ENCODE assay signal across 8 cellular contexts in the genomic region with DNA sequence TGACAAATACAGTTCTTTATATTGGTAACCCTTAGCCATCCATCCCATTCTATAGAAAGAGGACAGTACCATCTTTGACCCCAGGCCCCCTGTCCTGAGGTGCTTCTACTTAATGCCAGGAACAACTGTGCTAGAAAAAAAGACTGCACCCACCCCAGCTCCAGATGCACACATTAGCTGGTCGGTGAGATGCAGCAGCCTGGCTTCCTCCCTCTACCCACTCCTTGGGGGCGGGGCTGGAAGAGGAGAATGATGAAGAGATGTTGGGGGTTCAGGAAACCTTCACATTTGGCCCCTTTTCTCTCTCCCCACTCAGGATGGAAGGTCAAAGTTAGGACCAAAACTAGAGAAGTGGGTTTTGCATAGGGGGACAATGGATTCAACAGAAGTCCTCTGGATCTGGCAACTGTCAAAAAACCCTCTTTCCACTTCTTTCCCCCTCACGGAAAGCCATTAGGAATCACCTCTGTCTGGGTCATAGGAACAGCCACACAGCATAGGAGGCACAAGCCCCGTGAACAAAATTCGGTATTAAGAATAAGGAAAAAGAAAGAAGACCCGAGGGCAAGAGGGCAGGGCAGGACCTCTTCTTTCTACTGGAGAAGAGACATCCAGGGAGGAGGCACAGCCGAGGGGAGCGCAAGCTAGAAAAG. TPM values are rescaled to one million over a fixed set of nuclear protein-coding genes. Genes with fewer than 3 reads are reported as not detected.
DNase-seq lines count a peak whose midpoint lies in the region; ATAC-seq, FAIRE-seq and TF ChIP-seq lines count a peak whose summit lies in the region.

No MANE protein-coding gene starts in this region.

- H3K4me3 Mint-ChIP-seq in GM23338, result peak overlapping the region; percentile 72
- peak overlapping the region; percentile 78 for H3K4me3 Mint-ChIP-seq in activated naive CD8-positive, alpha-beta T cell treated with anti-CD3 and anti-CD28 coated beads, Interleukin-2, amount 10 ng/mL, durations not matched to agents 7 days and 5 days

- TF ChIP-seq CTCF in A549 (IDR thresholded peaks at IDR 0.05), result no peak
- TF ChIP-seq CTCF in GM23338 (conservative IDR thresholded peaks at IDR 0.05; ENCODE audit: low read depth in 2 of 2), result no peak
- no peak for TF ChIP-seq CTCF in lower lobe of right lung (IDR thresholded peaks at IDR 0.05)
- TF ChIP-seq CTCF in upper lobe of left lung (IDR thresholded peaks at IDR 0.05), result no peak

- H3K36me3 Mint-ChIP-seq in GM23338 (ENCODE audit: low read depth), result no peaks in the 10 kb centered on the region
- H3K36me3 Mint-ChIP-seq in activated naive CD8-positive, alpha-beta T cell treated with anti-CD3 and anti-CD28 coated beads, Interleukin-2, amount 10 ng/mL, durations not matched to agents 7 days and 5 days, result no peaks in the 10 kb centered on the region

- no peaks in the 10 kb centered on the region; the same call in 1 of the 2 replicates for H3K79me2 ChIP-seq in GM23338 (replicated peaks; ENCODE audit: insufficient read depth)

- no peaks in the 10 kb centered on the region for H3K9me2 ChIP-seq in GM23338 (ENCODE audit: insufficient read depth)

- TF ChIP-seq POLR2A in A549 (IDR thresholded peaks at IDR 0.05; ENCODE audit: low read length), result no peak
- TF ChIP-seq POLR2A in upper lobe of left lung (IDR thresholded peaks at IDR 0.05), result no peak
- no peak for TF ChIP-seq POLR2A in GM12892 (IDR thresholded peaks at IDR 0.05; ENCODE audit: low read depth, low read length)

- H3K36me3 ChIP-seq in GM23338 (ENCODE audit: insufficient read depth) (no peaks in the 10 kb centered on the region), lower lobe of right lung (no peaks in the 10 kb centered on the region), upper lobe of left lung (no peaks in the 10 kb centered on the region)

- H3F3A ChIP-seq in GM23338 (replicated peaks; ENCODE audit: low read depth), result peaks cover 6% of the 10 kb centered on the region

- FAIRE-seq in A549 (lab: Jason Lieb, UNC) (no peak), GM12892 (lab: Jason Lieb, UNC) (no peak)

- no peak for ATAC-seq in A549
- peak; percentile 3; the same call in 1 of the 3 replicates for ATAC-seq in GM23338
- ATAC-seq in activated naive CD8-positive, alpha-beta T cell treated with anti-CD3 and anti-CD28 coated beads, Interleukin-2, amount 10 ng/mL, durations not matched to agents 7 days and 5 days (ENCODE audit: low read depth), result no peak
- ATAC-seq in lower lobe of right lung, result no peak
- ATAC-seq in upper lobe of left lung (ENCODE audit: low FRiP score in 2 of 2), result no peak

- H2AFZ ChIP-seq in GM23338, result peak overlapping the region; percentile 96

- H3K27me3 Mint-ChIP-seq in GM23338 (ENCODE audit: insufficient read depth, low read depth, poor library complexity), result peaks cover 34% of the 10 kb centered on the region
- peaks cover 75% of the 10 kb centered on the region for H3K27me3 Mint-ChIP-seq in activated naive CD8-positive, alpha-beta T cell treated with anti-CD3 and anti-CD28 coated beads, Interleukin-2, amount 10 ng/mL, durations not matched to agents 7 days and 5 days

- peaks cover 64% of the 10 kb centered on the region for H3K27me3 ChIP-seq in GM23338 (ENCODE audit: insufficient read depth)
- H3K27me3 ChIP-seq in lower lobe of right lung (ENCODE audit: low read depth), result peaks cover 50% of the 10 kb centered on the region
- peaks cover 0 to 13% (median 4%) of the 10 kb centered on the region in 4 donors for H3K27me3 ChIP-seq in upper lobe of left lung

- CTCF ChIA-PET in A549 (lab: Yijun Ruan, JAX), result interaction anchor here (1.0 to 1.9 kb wide), 3 partner anchors 11 to 135 kb away, joined by 3 to 4 read pairs (median 3); no protein-coding TSS in a partner anchor

- no peaks in the 10 kb centered on the region for H3K9me3 Mint-ChIP-seq in GM23338
- no peaks in the 10 kb centered on the region for H3K9me3 Mint-ChIP-seq in activated naive CD8-positive, alpha-beta T cell treated with anti-CD3 and anti-CD28 coated beads, Interleukin-2, amount 10 ng/mL, durations not matched to agents 7 days and 5 days

- 33% methylated on average over 8 of the region's 8 CpGs for WGBS in A549 (ENCODE audit: missing lambda C conversion rate)
- WGBS in upper lobe of left lung, 2 donors, result 15 to 19% methylated on average over 8 of the region's 8 CpGs

- peak overlapping the region in 1 of 2 experiments; percentile 82; a peak in 4 of 6 replicates for H3K27ac ChIP-seq in A549
- no peak overlapping the region for H3K27ac ChIP-seq in GM23338 (ENCODE audit: low read depth)
- H3K27ac ChIP-seq in lower lobe of right lung, result no peak overlapping the region
- no peak overlapping the region for H3K27ac ChIP-seq in upper lobe of left lung

- no peaks in the 10 kb centered on the region for H3K9me3 ChIP-seq in A549
- no peaks in the 10 kb centered on the region for H3K9me3 ChIP-seq in lower lobe of right lung
- H3K9me3 ChIP-seq in upper lobe of left lung, result peaks cover 0 to 3% (median 0%) of the 10 kb centered on the region in 4 donors

- no peak for TF ChIP-seq EP300 in A549 (IDR thresholded peaks at IDR 0.05)
- no peak for TF ChIP-seq EP300 in upper lobe of left lung (IDR thresholded peaks at IDR 0.05)

- intact Hi-C loops in lower lobe of right lung (cut with DNase I), result no loop called here

- H3K4me2 ChIP-seq in A549 (peak overlapping the region; percentile 91), GM23338 (peak overlapping the region; percentile 97)

- peaks cover 4% of the 10 kb centered on the region; the same call in 1 of the 2 replicates for H4K20me1 ChIP-seq in GM23338 (replicated peaks; ENCODE audit: insufficient read depth)

- POLR2A ChIA-PET in A549 (lab: Yijun Ruan, JAX), result interaction anchor here (0.6 to 1.4 kb wide), 3 partner anchors 9 to 51 kb away, joined by 4 to 8 read pairs (median 5); no protein-coding TSS in a partner anchor
- POLR2A ChIA-PET in activated naive CD8-positive, alpha-beta T cell treated with anti-CD3 and anti-CD28 coated beads, Interleukin-2, amount 10 ng/mL, durations not matched to agents 7 days and 5 days (lab: Charles Lee), result interaction anchor here (1.0 to 1.6 kb wide), 3 partner anchors 14 to 41 kb away, joined by 3 read pairs; no protein-coding TSS in a partner anchor

- DNase-seq in A549 (ENCODE audit: low read depth in 1 of 2, low spot score in 1 of 2) (no peak), GM23338 (ENCODE audit: low spot score) (peak; percentile 27), lower lobe of right lung (no peak), upper lobe of left lung (no peak), COLO829 (ENCODE audit: low spot score) (no peak), GM12892 (ENCODE audit: insufficient read length) (no peak), dermis blood vessel endothelial cell (no peak)
- no peak for DNase-seq in activated naive CD8-positive, alpha-beta T cell treated with anti-CD3 and anti-CD28 coated beads, Interleukin-2, amount 10 ng/mL, durations not matched to agents 7 days and 5 days

- H3K4me3 ChIP-seq in A549, result peak overlapping the region; percentile 50
- peak overlapping the region; percentile 77 for H3K4me3 ChIP-seq in GM23338
- H3K4me3 ChIP-seq in lower lobe of right lung, result peak overlapping the region; percentile 58
- H3K4me3 ChIP-seq in upper lobe of left lung, result peak overlapping the region in 3 of 4 donors; percentile 46 to 59 (median 53)

- H3K4me1 Mint-ChIP-seq in GM23338, result peaks cover 14% of the 10 kb centered on the region; the same call in 2 of the 3 replicates
- H3K4me1 Mint-ChIP-seq in activated naive CD8-positive, alpha-beta T cell treated with anti-CD3 and anti-CD28 coated beads, Interleukin-2, amount 10 ng/mL, durations not matched to agents 7 days and 5 days, result peaks cover 15% of the 10 kb centered on the region

- TF ChIP-seq RAD21 in A549 (conservative IDR thresholded peaks at IDR 0.05 in 1 of 2, IDR thresholded peaks at IDR 0.05 in 1 of 2), result no peak

- H3K27ac Mint-ChIP-seq in GM23338, result no peak overlapping the region
- H3K27ac Mint-ChIP-seq in activated naive CD8-positive, alpha-beta T cell treated with anti-CD3 and anti-CD28 coated beads, Interleukin-2, amount 10 ng/mL, durations not matched to agents 7 days and 5 days, result peak overlapping the region; percentile 36

- H3K4me1 ChIP-seq in A549 (peaks cover 4% of the 10 kb centered on the region; the same call in 1 of the 3 replicates), GM23338 (ENCODE audit: insufficient read depth) (peaks cover 11% of the 10 kb centered on the region), lower lobe of right lung (peaks cover 22% of the 10 kb centered on the region), upper lobe of left lung (peaks cover 19 to 22% (median 20%) of the 10 kb centered on the region in 4 donors)

TF ChIP-seq in A549, 52 proteins besides CTCF, POLR2A, EP300 and RAD21 (continues in another document):
- no peak for TF ChIP-seq HOXB5 (CRISPR knock-in tag; IDR thresholded peaks at IDR 0.05)

TF ChIP-seq in GM23338, 12 proteins besides CTCF, POLR2A, EP300 and RAD21 (continues in another document):
- no peak for TF ChIP-seq JUNB (IDR thresholded peaks at IDR 0.05; ENCODE audit: unreplicated experiment)

RNA-seq across cellular contexts. Expression of a gene that starts 0.8 kb away (rescaled TPM):
- polyA plus RNA-seq in A549 (2011; rRNA removed), result 1.0 and 1.4 TPM in 2 replicates
- polyA plus RNA-seq in A549 (2012; cell fraction: cytosol; rRNA removed), result 0.34 and 0.58 TPM in 2 replicates
- 0.37 and 0.60 TPM in 2 replicates for polyA plus RNA-seq in A549 (2012; cell fraction: nucleus; rRNA removed)
- polyA plus RNA-seq in A549 (2017; fragmentation: RNase III; extraction: RNeasy Plus Mini Kit Qiagen cat#74134 plus additional on column Dnase treatment), result 0.49 to 0.96 TPM (median 0.57 TPM) in 3 replicates
- 1.1 and 1.8 TPM in 2 replicates for polyA minus RNA-seq in A549 (2011; rRNA and poly(A)+ RNA removed)
- 7.9 and 8.0 TPM in 2 replicates for total RNA-seq in GM23338 (2014; rRNA removed; shearing (Covaris generic))
- 3.0 and 3.2 TPM in 2 replicates for polyA plus RNA-seq in GM23338 (2016; fragmentation: Nextera tagmentation; extraction: Ambion mirVana)
- total RNA-seq in activated naive CD8-positive, alpha-beta T cell treated with anti-CD3 and anti-CD28 coated beads, Interleukin-2, amount 10 ng/mL, durations not matched to agents 7 days and 5 days, result 1 to 10 TPM; 1.4 to 2.0 TPM
- 0.56 TPM for total RNA-seq in lower lobe of right lung
- total RNA-seq in upper lobe of left lung, result 1 to 10 TPM in 2 of 6 donors, under 1 TPM in 4; under 0.01 to 5.5 (median 0.87) TPM
- polyA plus RNA-seq in GM12892 (2012; ENCODE audit: missing spikeins), result not detected
- 1.2 and 2.0 TPM in 2 replicates for total RNA-seq in dermis blood vessel endothelial cell

RNA-seq across cellular contexts. Expression of a gene that starts 38.8 kb away (rescaled TPM):
- polyA plus RNA-seq in A549 (2011; rRNA removed) (43.4 and 47.3 TPM in 2 replicates), A549 (2017; fragmentation: RNase III; extraction: RNeasy Plus Mini Kit Qiagen cat#74134 plus additional on column Dnase treatment) (34.6 to 37.1 TPM (median 35.1 TPM) in 3 replicates), GM23338 (2016; fragmentation: Nextera tagmentation; extraction: Ambion mirVana) (10.2 and 12.9 TPM in 2 replicates)
- 14.2 and 15.6 TPM in 2 replicates for polyA plus RNA-seq in A549 (2012; cell fraction: cytosol; rRNA removed)
- 4.3 and 7.5 TPM in 2 replicates for polyA plus RNA-seq in A549 (2012; cell fraction: nucleus; rRNA removed)
- polyA minus RNA-seq in A549 (2011; rRNA and poly(A)+ RNA removed), result 14.6 and 19.4 TPM in 2 replicates
- 9.7 and 10.4 TPM in 2 replicates for total RNA-seq in GM23338 (2014; rRNA removed; shearing (Covaris generic))
- 10 to 100 TPM; 28.9 to 32.4 TPM for total RNA-seq in activated naive CD8-positive, alpha-beta T cell treated with anti-CD3 and anti-CD28 coated beads, Interleukin-2, amount 10 ng/mL, durations not matched to agents 7 days and 5 days
- total RNA-seq in lower lobe of right lung (57.7 TPM), upper lobe of left lung (10 to 100 TPM; 23.0 to 86.6 (median 56.0) TPM), dermis blood vessel endothelial cell (33.2 and 41.9 TPM in 2 replicates)
- 29.7 TPM for polyA plus RNA-seq in GM12892 (2012; ENCODE audit: missing spikeins)
